Comparison of ENCODE assay signal across 8 cellular contexts in genomic region chr20:37524859-37525708, GRCh38. TPM values are rescaled to one million over a fixed set of nuclear protein-coding genes. Genes with fewer than 3 reads are reported as not detected.
DNase-seq lines count a peak whose midpoint lies in the region; ATAC-seq and TF ChIP-seq lines count a peak whose summit lies in the region.

No MANE protein-coding gene starts in this region.

- H3K27ac Mint-ChIP-seq in activated naive CD8-positive, alpha-beta T cell treated with anti-CD3 and anti-CD28 coated beads, Interleukin-2, amount 50 U/mL, for 24 hours: peak overlapping the region; percentile 49

- peaks cover 52% of the 10 kb centered on the region for H3K4me1 Mint-ChIP-seq in activated naive CD8-positive, alpha-beta T cell treated with anti-CD3 and anti-CD28 coated beads, Interleukin-2, amount 50 U/mL, for 24 hours

- peak; percentile 52 for ATAC-seq in activated naive CD8-positive, alpha-beta T cell treated with anti-CD3 and anti-CD28 coated beads, Interleukin-2, amount 50 U/mL, for 24 hours
- no peak for ATAC-seq in GM18502 (IDR thresholded peaks at IDR 0.05; ENCODE audit: poor library complexity, unreplicated experiment)
- no peak for ATAC-seq in HG03354 (IDR thresholded peaks at IDR 0.05; ENCODE audit: poor library complexity, severe bottlenecking, unreplicated experiment)

- no peak for TF ChIP-seq CTCF in AG10803 (conservative IDR thresholded peaks at IDR 0.05; ENCODE audit: low read length)

- peak overlapping the region; percentile 21 for H3K4me3 Mint-ChIP-seq in activated naive CD8-positive, alpha-beta T cell treated with anti-CD3 and anti-CD28 coated beads, Interleukin-2, amount 50 U/mL, for 24 hours

- peaks cover 6% of the 10 kb centered on the region for H3K36me3 Mint-ChIP-seq in activated naive CD8-positive, alpha-beta T cell treated with anti-CD3 and anti-CD28 coated beads, Interleukin-2, amount 50 U/mL, for 24 hours (ENCODE audit: low read depth)

- peak; percentile 73 for DNase-seq in AG10803 (ENCODE audit: low read depth)
- peak; percentile 91 for DNase-seq in HT-29 (ENCODE audit: low spot score)
- DNase-seq in activated naive CD8-positive, alpha-beta T cell treated with anti-CD3 and anti-CD28 coated beads, Interleukin-2, amount 50 U/mL, for 24 hours: peak; percentile 31
- peak; percentile 82 for DNase-seq in myocyte (ENCODE audit: low read depth)
- no peak for DNase-seq in OCI-M1 (lab: John Stamatoyannopoulos, UW)
- DNase-seq in globus pallidus (ENCODE audit: low spot score): no peak

- H3K4me3 ChIP-seq in AG10803 (ENCODE audit: low read length): peak overlapping the region; percentile 11; the same call in 1 of the 2 replicates

- H3K9me3 Mint-ChIP-seq in activated naive CD8-positive, alpha-beta T cell treated with anti-CD3 and anti-CD28 coated beads, Interleukin-2, amount 50 U/mL, for 24 hours: no peaks in the 10 kb centered on the region

- H3K27me3 Mint-ChIP-seq in activated naive CD8-positive, alpha-beta T cell treated with anti-CD3 and anti-CD28 coated beads, Interleukin-2, amount 50 U/mL, for 24 hours: no peaks in the 10 kb centered on the region

RNA-seq across cellular contexts. Expression of gene BLCAP, which starts 2.6 kb away (rescaled TPM):
- 108 and 115 TPM in 2 replicates for total RNA-seq in HT-29 (2014; rRNA removed; shearing (Covaris generic))
- 668 and 741 TPM in 2 replicates for total RNA-seq in myocyte
- 165 TPM for polyA plus RNA-seq in myocyte (2012)

RNA-seq across cellular contexts. Expression of gene NNAT, which starts 4.0 kb away (rescaled TPM):
- 2.1 TPM in 1 of 2 replicates, not detected in the other for total RNA-seq in HT-29 (2014; rRNA removed; shearing (Covaris generic))
- 0.19 TPM in 1 of 2 replicates, not detected in the other for total RNA-seq in myocyte
- polyA plus RNA-seq in myocyte (2012): 5.1 TPM

Comparison
In these comparisons a context has a peak if more than half of its experiments do, and no peak if none do; other contexts are left out.
1. DNase-seq: peak in AG10803 (single experiment), HT-29 (single experiment), activated naive CD8-positive, alpha-beta T cell treated with anti-CD3 and anti-CD28 coated beads, Interleukin-2, amount 50 U/mL, for 24 hours (single experiment) and myocyte (single experiment); none in OCI-M1 (single experiment) and globus pallidus (single experiment).